In genomic region chr6:166955865-166956443, GRCh38 we compare ENCODE assay signal across 7 cellular contexts. TPM values are rescaled to one million over a fixed set of nuclear protein-coding genes. Genes with fewer than 3 reads are reported as not detected.
A peak's percentile ranks its signal among the peaks of the same experiment; 100 is the strongest.
DNase-seq lines count a peak whose midpoint lies in the region; ATAC-seq and TF ChIP-seq lines count a peak whose summit lies in the region.

No MANE protein-coding gene starts in this region.

- POLR2A ChIA-PET in activated naive CD8-positive, alpha-beta T cell treated with anti-CD3 and anti-CD28 coated beads, Interleukin-2, amount 10 ng/mL, durations not matched to agents 7 days and 5 days (lab: Charles Lee): interaction anchor here (0.8 to 2.6 kb wide), 10 partner anchors 11 to 167 kb away, joined by 3 to 22 read pairs (median 4); partner anchors contain the start of genes CCR6 and CEP43

- H3K27me3 ChIP-seq in Loucy (ENCODE audit: insufficient read depth, low read length, poor library complexity, severe bottlenecking) (no peaks in the 10 kb centered on the region), iPS-18a (ENCODE audit: control insufficient read depth, insufficient read depth, low read length) (peaks cover 20% of the 10 kb centered on the region), smooth muscle cell (ENCODE audit: low read depth) (no peaks in the 10 kb centered on the region)

- no peaks in the 10 kb centered on the region for H3K9me3 ChIP-seq in ES-I3 (ENCODE audit: control insufficient read depth, insufficient read depth, low read length)
- H3K9me3 ChIP-seq in Loucy (ENCODE audit: insufficient read depth, low read depth, low read length): no peaks in the 10 kb centered on the region
- no peaks in the 10 kb centered on the region for H3K9me3 ChIP-seq in iPS-18a (ENCODE audit: control insufficient read depth, low read depth, low read length)
- no peaks in the 10 kb centered on the region for H3K9me3 ChIP-seq in smooth muscle cell (replicated peaks; ENCODE audit: low read depth)

- H3K27ac ChIP-seq in iPS-18a (ENCODE audit: low read length) (no peak overlapping the region), smooth muscle cell (ENCODE audit: low read depth) (no peak overlapping the region)

- peak overlapping the region; percentile 92 for H3K9ac ChIP-seq in ES-I3 (ENCODE audit: low read depth, low read length)
- H3K9ac ChIP-seq in Loucy (ENCODE audit: low read depth, low read length, poor library complexity, severe bottlenecking): peak overlapping the region; percentile 81
- peak overlapping the region; percentile 42 for H3K9ac ChIP-seq in iPS-18a (ENCODE audit: low read length)
- H3K9ac ChIP-seq in smooth muscle cell (ENCODE audit: low read depth): no peak overlapping the region

- H4K20me1 ChIP-seq in Loucy (ENCODE audit: insufficient read depth, low read length, poor library complexity, severe bottlenecking) (no peaks in the 10 kb centered on the region), smooth muscle cell (ENCODE audit: low read depth) (no peaks in the 10 kb centered on the region)

- H3F3A ChIP-seq in Loucy (ENCODE audit: low read depth): peaks cover 4% of the 10 kb centered on the region; the same call in 1 of the 2 replicates
- H3F3A ChIP-seq in smooth muscle cell (ENCODE audit: low read depth): no peaks in the 10 kb centered on the region

- no peaks in the 10 kb centered on the region for H3K9me2 ChIP-seq in Loucy (replicated peaks; ENCODE audit: low read depth, low read length)

- no peaks in the 10 kb centered on the region for H3K27me3 Mint-ChIP-seq in activated naive CD8-positive, alpha-beta T cell treated with anti-CD3 and anti-CD28 coated beads, Interleukin-2, amount 10 ng/mL, durations not matched to agents 7 days and 5 days

- H3K4me3 Mint-ChIP-seq in activated naive CD8-positive, alpha-beta T cell treated with anti-CD3 and anti-CD28 coated beads, Interleukin-2, amount 10 ng/mL, durations not matched to agents 7 days and 5 days: peak overlapping the region; percentile 92

- peak overlapping the region; percentile 87 for H3K4me3 ChIP-seq in Loucy (ENCODE audit: low read length, poor library complexity, severe bottlenecking)
- peak overlapping the region; percentile 73 for H3K4me3 ChIP-seq in iPS-18a (ENCODE audit: low read length)
- peak overlapping the region; percentile 85 for H3K4me3 ChIP-seq in smooth muscle cell

- H3K36me3 ChIP-seq in ES-I3 (ENCODE audit: insufficient read depth, low read length): no peaks in the 10 kb centered on the region
- no peaks in the 10 kb centered on the region for H3K36me3 ChIP-seq in Loucy (ENCODE audit: insufficient read depth, low read length)
- H3K36me3 ChIP-seq in iPS-18a (ENCODE audit: control insufficient read depth, low read depth, low read length): no peaks in the 10 kb centered on the region
- H3K36me3 ChIP-seq in smooth muscle cell (ENCODE audit: low read depth): no peaks in the 10 kb centered on the region

- no peak for DNase-seq in activated naive CD8-positive, alpha-beta T cell treated with anti-CD3 and anti-CD28 coated beads, Interleukin-2, amount 10 ng/mL, durations not matched to agents 7 days and 5 days
- DNase-seq in smooth muscle cell (lab: John Stamatoyannopoulos, UW; ENCODE audit: unreplicated experiment) (no peak), foreskin melanocyte (no peak)

- H3K9me3 Mint-ChIP-seq in activated naive CD8-positive, alpha-beta T cell treated with anti-CD3 and anti-CD28 coated beads, Interleukin-2, amount 10 ng/mL, durations not matched to agents 7 days and 5 days: no peaks in the 10 kb centered on the region

- H3K4me1 ChIP-seq in ES-I3 (ENCODE audit: insufficient read depth, low read length): no peaks in the 10 kb centered on the region
- peaks cover 51% of the 10 kb centered on the region for H3K4me1 ChIP-seq in Loucy (ENCODE audit: insufficient read depth, low read length, poor library complexity, severe bottlenecking)
- H3K4me1 ChIP-seq in iPS-18a (ENCODE audit: control insufficient read depth, low read depth, low read length): peaks cover 7% of the 10 kb centered on the region
- H3K4me1 ChIP-seq in smooth muscle cell (ENCODE audit: low read depth): peaks cover 13% of the 10 kb centered on the region

- ATAC-seq in GM21515 (IDR thresholded peaks at IDR 0.05; ENCODE audit: unreplicated experiment): peak; percentile 1
- ATAC-seq in activated naive CD8-positive, alpha-beta T cell treated with anti-CD3 and anti-CD28 coated beads, Interleukin-2, amount 10 ng/mL, durations not matched to agents 7 days and 5 days (ENCODE audit: low read depth): peak; percentile 17

- peaks cover 2% of the 10 kb centered on the region for H3K36me3 Mint-ChIP-seq in activated naive CD8-positive, alpha-beta T cell treated with anti-CD3 and anti-CD28 coated beads, Interleukin-2, amount 10 ng/mL, durations not matched to agents 7 days and 5 days

- TF ChIP-seq CTCF in Loucy (conservative IDR thresholded peaks at IDR 0.05; ENCODE audit: low read length) (no peak), smooth muscle cell (IDR thresholded peaks at IDR 0.05; ENCODE audit: borderline replicate concordance, insufficient read depth, poor library complexity, severe bottlenecking) (no peak)

- H3K4me2 ChIP-seq in Loucy (ENCODE audit: low read depth, low read length, poor library complexity, severe bottlenecking) (peak overlapping the region; percentile 91), smooth muscle cell (peak overlapping the region; percentile 96)

- 1% methylated on average over 44 of the region's 54 CpGs for WGBS in smooth muscle cell (ENCODE audit: low lambda C conversion rate)

- peak overlapping the region; percentile 95 for H2AFZ ChIP-seq in Loucy (ENCODE audit: low read length)
- H2AFZ ChIP-seq in smooth muscle cell (ENCODE audit: low read depth): peak overlapping the region; percentile 86

- H3K27ac Mint-ChIP-seq in activated naive CD8-positive, alpha-beta T cell treated with anti-CD3 and anti-CD28 coated beads, Interleukin-2, amount 10 ng/mL, durations not matched to agents 7 days and 5 days: peak overlapping the region; percentile 39

- peaks cover 48% of the 10 kb centered on the region for H3K4me1 Mint-ChIP-seq in activated naive CD8-positive, alpha-beta T cell treated with anti-CD3 and anti-CD28 coated beads, Interleukin-2, amount 10 ng/mL, durations not matched to agents 7 days and 5 days

- peaks cover 8% of the 10 kb centered on the region; the same call in 1 of the 2 replicates for H3K79me2 ChIP-seq in Loucy (ENCODE audit: insufficient read depth, low read length)
- H3K79me2 ChIP-seq in smooth muscle cell (ENCODE audit: low read depth): no peaks in the 10 kb centered on the region

RNA-seq across cellular contexts. Expression of gene RNASET2, which starts 0.4 kb away (rescaled TPM):
- 10 to 100 TPM; 69.2 to 73.1 TPM for total RNA-seq in activated naive CD8-positive, alpha-beta T cell treated with anti-CD3 and anti-CD28 coated beads, Interleukin-2, amount 10 ng/mL, durations not matched to agents 7 days and 5 days
- total RNA-seq in smooth muscle cell: 16.8 and 20.6 TPM in 2 replicates
- 29.3 and 34.1 TPM in 2 replicates for polyA plus RNA-seq in smooth muscle cell

RNA-seq across cellular contexts. Expression of gene CEP43, which starts 43.2 kb away (rescaled TPM):
- total RNA-seq in activated naive CD8-positive, alpha-beta T cell treated with anti-CD3 and anti-CD28 coated beads, Interleukin-2, amount 10 ng/mL, durations not matched to agents 7 days and 5 days: 10 to 100 TPM; 23.3 to 26.3 TPM
- total RNA-seq in smooth muscle cell: 16.0 and 26.0 TPM in 2 replicates
- polyA plus RNA-seq in smooth muscle cell: 9.7 and 13.2 TPM in 2 replicates
